12 cellular contexts compared by ENCODE assay signal in the genomic region with DNA sequence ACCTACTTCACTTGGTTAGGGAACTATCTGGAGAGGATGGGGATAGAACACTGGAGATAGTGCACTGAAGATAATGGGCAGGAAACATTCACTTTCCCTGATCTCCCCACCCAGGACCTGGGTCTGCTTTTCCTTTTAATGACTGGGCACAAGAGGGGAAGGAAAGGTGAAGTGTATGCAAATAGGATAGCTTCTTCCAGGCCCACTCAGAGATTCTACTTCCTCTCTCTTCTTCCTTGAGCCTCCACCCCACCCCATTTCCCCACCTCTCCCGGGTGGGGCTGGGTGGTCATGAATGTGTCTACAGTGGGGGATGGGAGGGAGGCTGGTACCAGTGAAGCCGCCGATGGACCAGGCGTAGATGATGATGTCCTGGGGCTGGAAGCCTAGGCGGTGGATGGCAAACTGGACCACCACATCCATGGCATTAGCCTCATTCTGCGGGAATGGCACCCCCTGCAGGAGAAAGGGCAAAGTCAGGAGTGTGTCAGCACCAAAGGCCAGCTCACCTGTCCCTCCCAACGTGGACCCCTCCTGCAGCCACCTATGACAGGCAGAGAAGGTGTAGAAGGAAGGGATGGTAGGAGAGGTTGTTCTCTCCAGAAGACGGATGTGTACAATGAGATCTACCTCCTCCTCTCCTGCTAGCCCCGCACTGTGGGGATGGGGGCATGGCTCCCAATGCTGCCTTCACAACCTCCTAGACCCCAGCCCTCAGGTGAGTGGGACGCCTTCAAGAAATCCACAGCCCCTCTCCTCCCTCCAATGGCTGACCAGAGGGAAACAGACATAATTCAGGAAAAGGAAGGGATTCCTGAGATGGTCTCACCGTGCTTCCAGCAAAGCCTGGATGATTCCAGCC. TPM values are rescaled to one million over a fixed set of nuclear protein-coding genes. Genes with fewer than 3 reads are reported as not detected.
DNase-seq lines count a peak whose midpoint lies in the region; ATAC-seq, FAIRE-seq and TF ChIP-seq lines count a peak whose summit lies in the region.
"Had no signal": no experiment of that assay in that cellular context is flagged by ENCODE, and none has a peak within 500 bp of the region (broad histone marks: within the 10 kb centered on the region; RNA-seq: fewer than 3 reads in every experiment).

No MANE protein-coding gene starts in this region.

- TF ChIP-seq RAD21 in A549 (conservative IDR thresholded peaks at IDR 0.05 in 1 of 2, IDR thresholded peaks at IDR 0.05 in 1 of 2), result no peak

- H3K4me3 ChIP-seq in A549 (no peak overlapping the region), GM12864 (ENCODE audit: low read depth, low read length) (no peak overlapping the region), WI38 (ENCODE audit: low read depth, low read length) (no peak overlapping the region), thyroid gland (replicated peaks in 1 of 3) (no peak overlapping the region)

- H3K9me3 ChIP-seq in A549 (no peaks in the 10 kb centered on the region), thyroid gland (no peaks in the 10 kb centered on the region)

- H3K27me3 ChIP-seq in thyroid gland, result no peaks in the 10 kb centered on the region

- POLR2A ChIA-PET in A549 (lab: Yijun Ruan, JAX), result no interaction called here

- no peak overlapping the region for H3K4me2 ChIP-seq in A549

- TF ChIP-seq EP300 in A549 (IDR thresholded peaks at IDR 0.05), result no peak

- CTCF ChIA-PET in A549 (lab: Yijun Ruan, JAX), result interaction anchor here (0.6 to 2.5 kb wide), 6 partner anchors 8 to 140 kb away, joined by 3 to 9 read pairs (median 4); partner anchors contain the start of genes ABHD16A, LY6G5B and LY6G5C

- H3K27ac ChIP-seq in A549 (no peak overlapping the region), thyroid gland (no peak overlapping the region)

- DNase-seq in A549 (ENCODE audit: low read depth in 1 of 2, low spot score in 1 of 2), result no peak
- DNase-seq in GM12864 (ENCODE audit: low read depth), result no peak
- peak; percentile 64 for DNase-seq in iPS-NIHi7 (ENCODE audit: extremely low spot score)
- DNase-seq in superior temporal gyrus (ENCODE audit: extremely low spot score), result no peak
- DNase-seq in thyroid gland, result no peak

- intact Hi-C loops in thyroid gland (cut with DNase I), result loop anchor here (5.0 kb wide), 1 partner anchor 43 kb away; no protein-coding TSS in a partner anchor

- FAIRE-seq in A549 (lab: Jason Lieb, UNC), result no peak
- FAIRE-seq: G401.6 had no signal

- WGBS in A549 (ENCODE audit: missing lambda C conversion rate), result 87% methylated on average over 9 of the region's 11 CpGs
- 81 to 83% methylated on average over 11 of the region's 11 CpGs for WGBS in thyroid gland, 2 donors

- TF ChIP-seq CTCF in A549 (IDR thresholded peaks at IDR 0.05), result peak; percentile 18; the same call in 1 of the 3 replicates
- peak; percentile 61 for TF ChIP-seq CTCF in GM12864 (IDR thresholded peaks at IDR 0.05; ENCODE audit: low read depth, low read length, missing control alignments)
- TF ChIP-seq CTCF in WI38 (IDR thresholded peaks at IDR 0.05; ENCODE audit: low read depth, low read length), result peak; percentile 44
- TF ChIP-seq CTCF in thyroid gland (IDR thresholded peaks at IDR 0.05), result peak in 1 of 6 experiments; percentile 17

- peaks cover 62 to 63% of the 10 kb centered on the region in 2 donors for H3K36me3 ChIP-seq in thyroid gland

- TF ChIP-seq POLR2A in A549 (IDR thresholded peaks at IDR 0.05; ENCODE audit: low read length) (no peak), thyroid gland (IDR thresholded peaks at IDR 0.05) (no peak)

- ATAC-seq in A549, result peak in 1 of 2 experiments; percentile 70; a peak in 3 of 6 replicates
- no peak for ATAC-seq in HG03442 (IDR thresholded peaks at IDR 0.05; ENCODE audit: unreplicated experiment)
- no peak for ATAC-seq in GM21786 (IDR thresholded peaks at IDR 0.05; ENCODE audit: unreplicated experiment)
- ATAC-seq: Panc1 had no signal

- H3K4me1 ChIP-seq in A549, result no peaks in the 10 kb centered on the region; the same call in 2 of the 3 replicates
- no peaks in the 10 kb centered on the region for H3K4me1 ChIP-seq in thyroid gland

TF ChIP-seq in A549, 52 proteins besides CTCF, POLR2A, EP300 and RAD21 (continues in another document):
- TF ChIP-seq FOXS1 (CRISPR knock-in tag; IDR thresholded peaks at IDR 0.05), result no peak
- TF ChIP-seq, protein P1, sequence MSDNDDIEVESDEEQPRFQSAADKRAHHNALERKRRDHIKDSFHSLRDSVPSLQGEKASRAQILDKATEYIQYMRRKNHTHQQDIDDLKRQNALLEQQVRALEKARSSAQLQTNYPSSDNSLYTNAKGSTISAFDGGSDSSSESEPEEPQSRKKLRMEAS (IDR thresholded peaks at IDR 0.05), result no peak
- no peak for TF ChIP-seq MYC (IDR thresholded peaks at IDR 0.05; ENCODE audit: borderline replicate concordance, low read length)
- TF ChIP-seq RNF2 (IDR thresholded peaks at IDR 0.05; ENCODE audit: borderline replicate concordance, low read depth), result no peak
- no peak for TF ChIP-seq CBX2 (IDR thresholded peaks at IDR 0.05; ENCODE audit: borderline replicate concordance, low read depth)
- TF ChIP-seq PBX3 (IDR thresholded peaks at IDR 0.05), result no peak
- no peak for TF ChIP-seq ATOH8 (CRISPR knock-in tag; IDR thresholded peaks at IDR 0.05; ENCODE audit: low read depth)
- no peak for TF ChIP-seq HES2 (IDR thresholded peaks at IDR 0.05)
- no peak for TF ChIP-seq EHMT2 (IDR thresholded peaks at IDR 0.05; ENCODE audit: low read depth)
- no peak for TF ChIP-seq NFE2L2 (conservative IDR thresholded peaks at IDR 0.05; ENCODE audit: low read length)
- TF ChIP-seq TP53 (CRISPR knock-in tag; IDR thresholded peaks at IDR 0.05), result no peak

RNA-seq across cellular contexts. Expression of gene LY6G5C, which starts 8.6 kb away (rescaled TPM):
- polyA plus RNA-seq in A549 (2011; rRNA removed) (1.2 and 1.6 TPM in 2 replicates), A549 (2017; fragmentation: RNase III; extraction: RNeasy Plus Mini Kit Qiagen cat#74134 plus additional on column Dnase treatment) (1.5 to 1.9 TPM (median 1.6 TPM) in 3 replicates)
- polyA plus RNA-seq in A549 (2012; cell fraction: cytosol; rRNA removed), result 0.85 and 1.6 TPM in 2 replicates
- 2.3 and 4.3 TPM in 2 replicates for polyA plus RNA-seq in A549 (2012; cell fraction: nucleus; rRNA removed)
- 0.25 and 0.49 TPM in 2 replicates for polyA minus RNA-seq in A549 (2011; rRNA and poly(A)+ RNA removed)
- 1 to 10 TPM in 1 of 4 donors, under 1 TPM in 2, not detected in 1; 0.54 to 7.9 (median 0.83) TPM for total RNA-seq in thyroid gland

RNA-seq across cellular contexts. Expression of gene ABHD16A, which starts 13.6 kb away (rescaled TPM):
- polyA plus RNA-seq in A549 (2011; rRNA removed) (22.3 and 22.6 TPM in 2 replicates), A549 (2017; fragmentation: RNase III; extraction: RNeasy Plus Mini Kit Qiagen cat#74134 plus additional on column Dnase treatment) (14.5 to 16.6 TPM (median 16.2 TPM) in 3 replicates)
- polyA plus RNA-seq in A549 (2012; cell fraction: cytosol; rRNA removed), result 26.3 and 26.4 TPM in 2 replicates
- polyA plus RNA-seq in A549 (2012; cell fraction: nucleus; rRNA removed), result 56.0 and 56.3 TPM in 2 replicates
- 26.0 and 29.3 TPM in 2 replicates for polyA minus RNA-seq in A549 (2011; rRNA and poly(A)+ RNA removed)
- total RNA-seq in thyroid gland, result 10 to 100 TPM; 47.3 to 81.4 (median 71.7) TPM

RNA-seq across cellular contexts. Expression of gene LY6G6F, which starts 17.2 kb away (rescaled TPM):
- polyA plus RNA-seq in A549 (2011; rRNA removed) (not detected in 2 replicates), A549 (2017; fragmentation: RNase III; extraction: RNeasy Plus Mini Kit Qiagen cat#74134 plus additional on column Dnase treatment) (not detected in 3 replicates)
- not detected in 2 replicates for polyA plus RNA-seq in A549 (2012; cell fraction: cytosol; rRNA removed)
- polyA plus RNA-seq in A549 (2012; cell fraction: nucleus; rRNA removed), result not detected in 2 replicates
- not detected in 2 replicates for polyA minus RNA-seq in A549 (2011; rRNA and poly(A)+ RNA removed)
- not detected for total RNA-seq in thyroid gland
- total RNA-seq: activated T-helper 2 cell treated with anti-CD3 and anti-CD28 coated beads, Interferon-gamma antibody, Interleukin-2, Interleukin-4, amounts not matched to agents 10 μg/mL and 5 μg/mL and 100 μg/mL, durations not matched to agents 14 hours and 24 hours and 36 hours; renal cortical epithelial cell had no signal

RNA-seq across cellular contexts. Expression of gene LY6G5B, which starts 19.7 kb away (rescaled TPM):
- polyA plus RNA-seq in A549 (2011; rRNA removed), result 5.9 and 6.7 TPM in 2 replicates
- 2.6 and 3.0 TPM in 2 replicates for polyA plus RNA-seq in A549 (2012; cell fraction: cytosol; rRNA removed)
- polyA plus RNA-seq in A549 (2012; cell fraction: nucleus; rRNA removed), result 35.0 and 49.2 TPM in 2 replicates
- 9.0 to 12.3 TPM (median 9.9 TPM) in 3 replicates for polyA plus RNA-seq in A549 (2017; fragmentation: RNase III; extraction: RNeasy Plus Mini Kit Qiagen cat#74134 plus additional on column Dnase treatment)
- 3.3 and 3.5 TPM in 2 replicates for polyA minus RNA-seq in A549 (2011; rRNA and poly(A)+ RNA removed)
- total RNA-seq in thyroid gland, result 10 to 100 TPM in 2 of 4 donors, 1 to 10 TPM in 2; 4.4 to 11.8 (median 9.4) TPM

RNA-seq across cellular contexts. Expression of gene CSNK2B, which starts 23.6 kb away (rescaled TPM):
- polyA plus RNA-seq in A549 (2011; rRNA removed) (41.8 and 61.0 TPM in 2 replicates), A549 (2017; fragmentation: RNase III; extraction: RNeasy Plus Mini Kit Qiagen cat#74134 plus additional on column Dnase treatment) (134 to 141 TPM (median 141 TPM) in 3 replicates)
- polyA plus RNA-seq in A549 (2012; cell fraction: cytosol; rRNA removed), result 59.0 and 63.8 TPM in 2 replicates
- 65.7 and 98.3 TPM in 2 replicates for polyA plus RNA-seq in A549 (2012; cell fraction: nucleus; rRNA removed)
- 84.6 and 91.4 TPM in 2 replicates for polyA minus RNA-seq in A549 (2011; rRNA and poly(A)+ RNA removed)
- 100 to 1,000 TPM; 181 to 264 (median 206) TPM for total RNA-seq in thyroid gland
